Comparison of ENCODE assay signal across 27 cellular contexts in the genomic region with DNA sequence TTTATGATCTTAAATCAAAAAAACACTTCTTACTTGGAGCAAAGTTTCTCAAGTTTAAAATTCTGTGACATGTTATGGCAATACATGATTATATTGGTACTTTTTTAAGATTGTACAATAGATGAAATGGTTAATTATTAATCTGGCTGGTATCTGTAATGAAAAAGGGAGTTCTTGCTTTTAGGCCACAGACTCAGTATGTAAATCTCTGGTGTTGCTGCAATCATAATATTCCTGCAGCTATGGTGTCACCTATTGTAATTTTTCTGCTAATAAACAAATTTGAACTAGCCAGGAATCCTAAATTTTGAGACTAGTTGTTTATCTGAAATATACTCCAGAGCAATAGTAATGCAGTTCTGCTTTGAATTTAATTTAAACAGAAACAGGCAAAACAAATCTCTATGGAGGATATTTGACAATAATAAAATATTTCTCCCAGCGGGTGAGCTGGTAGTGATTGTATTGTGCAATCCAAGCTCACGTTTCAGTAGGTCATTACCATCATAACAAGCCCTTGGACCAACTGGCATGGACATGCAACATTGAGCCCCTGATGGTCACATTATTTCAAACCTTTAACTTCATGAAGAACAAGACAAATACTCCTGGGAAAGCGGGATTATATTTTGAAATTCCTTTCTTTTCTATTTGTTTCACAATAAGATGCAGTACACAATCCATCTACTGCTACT.
DNase-seq lines count a peak whose midpoint lies in the region; ATAC-seq and TF ChIP-seq lines count a peak whose summit lies in the region.
"Had no signal": no experiment of that assay in that cellular context is flagged by ENCODE, and none has a peak within 500 bp of the region (broad histone marks: within the 10 kb centered on the region; RNA-seq: fewer than 3 reads in every experiment).

No MANE protein-coding gene starts in this region.

- ATAC-seq in GM23338 (no peak), GM18870 (IDR thresholded peaks at IDR 0.05; ENCODE audit: unreplicated experiment) (no peak)
- ATAC-seq: activated T-cell treated with anti-CD3 and anti-CD28 coated beads, Interleukin-2, amount 50 U/mL, for 4 hours; stimulated activated effector memory CD8-positive, alpha-beta T cell treated with anti-CD3 and anti-CD28 coated beads, Interleukin-12 subunit alpha, Interleukin-12 subunit beta, amount 100 ng/mL, for 72 hours had no signal

- H3K56ac ChIP-seq in mesendoderm (ENCODE audit: low read length), result no peak overlapping the region

- no peak overlapping the region for H2BK5ac ChIP-seq in mesendoderm (ENCODE audit: low read length)

- no peaks in the 10 kb centered on the region for H3K36me3 Mint-ChIP-seq in GM23338 (ENCODE audit: low read depth)
- no peaks in the 10 kb centered on the region for H3K36me3 Mint-ChIP-seq in glutamatergic neuron (ENCODE audit: unreplicated experiment)
- H3K36me3 Mint-ChIP-seq: activated naive CD8-positive, alpha-beta T cell treated with anti-CD3 and anti-CD28 coated beads for 36 hours; stimulated activated effector memory CD8-positive, alpha-beta T cell treated with anti-CD3 and anti-CD28 coated beads, Interleukin-12 subunit alpha, Interleukin-12 subunit beta, amount 100 ng/mL, for 72 hours had no signal

- H3K27me3 Mint-ChIP-seq in GM23338 (ENCODE audit: insufficient read depth, low read depth, poor library complexity), result no peaks in the 10 kb centered on the region
- H3K27me3 Mint-ChIP-seq in glutamatergic neuron (ENCODE audit: unreplicated experiment), result no peaks in the 10 kb centered on the region
- H3K27me3 Mint-ChIP-seq: activated B cell treated with CpG ODN at 0.5 μM for 24 hours; activated naive CD8-positive, alpha-beta T cell treated with anti-CD3 and anti-CD28 coated beads for 36 hours had no signal

- H3K27ac Mint-ChIP-seq in GM23338 (peak overlapping the region; percentile 2; the same call in 1 of the 2 replicates), glutamatergic neuron (ENCODE audit: unreplicated experiment) (no peak overlapping the region)
- H3K27ac Mint-ChIP-seq: activated B cell treated with CpG ODN at 0.5 μM for 24 hours; activated naive CD8-positive, alpha-beta T cell treated with anti-CD3 and anti-CD28 coated beads for 36 hours; stimulated activated effector memory CD8-positive, alpha-beta T cell treated with anti-CD3 and anti-CD28 coated beads, Interleukin-12 subunit alpha, Interleukin-12 subunit beta, amount 100 ng/mL, for 72 hours had no signal

- H3K27me3 ChIP-seq in GM23338 (ENCODE audit: insufficient read depth), result no peaks in the 10 kb centered on the region
- no peaks in the 10 kb centered on the region for H3K27me3 ChIP-seq in mesendoderm (ENCODE audit: insufficient read depth, low read length, poor library complexity)
- H3K27me3 ChIP-seq: BLaER1 treated with 17β-estradiol and CSF1 and Interleukin-3, amounts not matched to agents 10 nM and 100 nM; MG63; tibial nerve had no signal

- peak overlapping the region; percentile 57 for H2BK15ac ChIP-seq in mesendoderm (replicated peaks; ENCODE audit: low read depth)

- no peaks in the 10 kb centered on the region for H4K20me1 ChIP-seq in GM23338 (replicated peaks; ENCODE audit: insufficient read depth)
- H4K20me1 ChIP-seq: BLaER1 treated with 17β-estradiol and CSF1 and Interleukin-3, amounts not matched to agents 10 nM and 100 nM had no signal

- no CpG with 5 or more reads among the region's 3 CpGs for WGBS in mesendoderm (ENCODE audit: extremely low coverage, insufficient coverage, low lambda C conversion rate)

- no peak overlapping the region for H3K4ac ChIP-seq in mesendoderm (ENCODE audit: low read depth, low read length)

- H4K5ac ChIP-seq in mesendoderm (ENCODE audit: low read length), result no peak overlapping the region

- H3K18ac ChIP-seq in mesendoderm (ENCODE audit: low read length), result no peak overlapping the region

- H2AK5ac ChIP-seq in mesendoderm (ENCODE audit: low read length), result no peak overlapping the region

- peak; percentile 14 for DNase-seq in COLO668 (lab: John Stamatoyannopoulos, UW; ENCODE audit: unreplicated experiment)
- no peak for DNase-seq in GM23338 (ENCODE audit: low spot score)
- DNase-seq in fibroblast of gingiva (ENCODE audit: low read depth), result peak; percentile 87
- DNase-seq in mesendoderm, result no peak
- DNase-seq in glutamatergic neuron, result no peak
- DNase-seq in H4 (ENCODE audit: low spot score), result no peak
- DNase-seq: activated B cell treated with CpG ODN at 0.5 μM for 24 hours; activated CD4-positive, alpha-beta T cell treated with anti-CD3 and anti-CD28 coated beads, Interleukin-2, amount 50 U/mL, for 1 hour; activated gamma-delta T cell; activated naive CD8-positive, alpha-beta T cell treated with anti-CD3 and anti-CD28 coated beads for 36 hours; activated T-cell treated with anti-CD3 and anti-CD28 coated beads, Interleukin-2, amount 50 U/mL, for 4 hours; aorta; COR-L47; DND-41; effector CD4-positive, alpha-beta T cell; GF-D8; left ventricle myocardium inferior; MG63; NCI-H2081 treated with DMSO at 0.1 percent for 48 hours; OCI-M1; stimulated activated CD4-positive, alpha-beta T cell treated with anti-CD3 and anti-CD28 coated beads, Interleukin-15, amount 100 ng/mL, for 24 hours; stimulated activated CD4-positive, alpha-beta T cell treated with anti-CD3 and anti-CD28 coated beads, Interleukin-4, amount 100 ng/mL, for 4 hours had no signal

- H3K9me2 ChIP-seq in GM23338 (ENCODE audit: insufficient read depth), result no peaks in the 10 kb centered on the region

- no peaks in the 10 kb centered on the region for H3K79me2 ChIP-seq in GM23338 (replicated peaks; ENCODE audit: insufficient read depth)
- no peaks in the 10 kb centered on the region for H3K79me2 ChIP-seq in mesendoderm (ENCODE audit: control insufficient read depth, insufficient read depth, low read length)

- H3F3A ChIP-seq in GM23338 (replicated peaks; ENCODE audit: low read depth), result no peaks in the 10 kb centered on the region

- H3K27ac ChIP-seq in GM23338 (ENCODE audit: low read depth) (no peak overlapping the region), mesendoderm (ENCODE audit: low read depth, low read length) (no peak overlapping the region)
- H3K27ac ChIP-seq: BLaER1 treated with 17β-estradiol and CSF1 and Interleukin-3, amounts not matched to agents 10 nM and 100 nM; left ventricle myocardium inferior; prostate gland; tibial nerve had no signal

- no peak overlapping the region for H3K9ac ChIP-seq in mesendoderm (ENCODE audit: low read length)
- H3K9ac ChIP-seq: BLaER1 treated with 17β-estradiol and CSF1 and Interleukin-3, amounts not matched to agents 10 nM and 100 nM had no signal

- H3K4me3 ChIP-seq in GM23338 (no peak overlapping the region), mesendoderm (ENCODE audit: low read length) (no peak overlapping the region)
- H3K4me3 ChIP-seq: BLaER1 treated with 17β-estradiol and CSF1 and Interleukin-3, amounts not matched to agents 10 nM and 100 nM; left ventricle myocardium inferior; MG63; prostate gland; tibial nerve had no signal

- H2AFZ ChIP-seq in GM23338, result no peak overlapping the region

- H2BK120ac ChIP-seq in mesendoderm (ENCODE audit: low read depth, low read length), result no peak overlapping the region

- H3K4me1 Mint-ChIP-seq in GM23338 (peaks cover 18% of the 10 kb centered on the region), glutamatergic neuron (ENCODE audit: low read depth, unreplicated experiment) (no peaks in the 10 kb centered on the region)
- H3K4me1 Mint-ChIP-seq: activated B cell treated with CpG ODN at 0.5 μM for 24 hours; activated naive CD8-positive, alpha-beta T cell treated with anti-CD3 and anti-CD28 coated beads for 36 hours; stimulated activated effector memory CD8-positive, alpha-beta T cell treated with anti-CD3 and anti-CD28 coated beads, Interleukin-12 subunit alpha, Interleukin-12 subunit beta, amount 100 ng/mL, for 72 hours had no signal

- H3K36me3 ChIP-seq in GM23338 (ENCODE audit: insufficient read depth), result no peaks in the 10 kb centered on the region
- H3K36me3 ChIP-seq in mesendoderm (ENCODE audit: control insufficient read depth, insufficient read depth, low read length), result no peaks in the 10 kb centered on the region
- H3K36me3 ChIP-seq: BLaER1 treated with 17β-estradiol and CSF1 and Interleukin-3, amounts not matched to agents 10 nM and 100 nM; left ventricle myocardium inferior; MG63; prostate gland; tibial nerve had no signal

- H3K9me3 Mint-ChIP-seq in GM23338, result no peaks in the 10 kb centered on the region
- H3K9me3 Mint-ChIP-seq in glutamatergic neuron (ENCODE audit: unreplicated experiment), result no peaks in the 10 kb centered on the region
- H3K9me3 Mint-ChIP-seq: activated B cell treated with CpG ODN at 0.5 μM for 24 hours; activated naive CD8-positive, alpha-beta T cell treated with anti-CD3 and anti-CD28 coated beads for 36 hours had no signal

- H3K23ac ChIP-seq in mesendoderm (ENCODE audit: low read length), result no peak overlapping the region

- no peak overlapping the region for H4K8ac ChIP-seq in mesendoderm (ENCODE audit: low read depth, low read length)

- H3K4me1 ChIP-seq in GM23338 (ENCODE audit: insufficient read depth) (peaks cover 17% of the 10 kb centered on the region), mesendoderm (ENCODE audit: control insufficient read depth, low read depth, low read length) (no peaks in the 10 kb centered on the region)
- H3K4me1 ChIP-seq: BLaER1 treated with 17β-estradiol and CSF1 and Interleukin-3, amounts not matched to agents 10 nM and 100 nM; left ventricle myocardium inferior; prostate gland; tibial nerve had no signal

- no peak overlapping the region for H3K4me3 Mint-ChIP-seq in GM23338
- H3K4me3 Mint-ChIP-seq in glutamatergic neuron (ENCODE audit: unreplicated experiment), result no peak overlapping the region
- H3K4me3 Mint-ChIP-seq: activated B cell treated with CpG ODN at 0.5 μM for 24 hours; activated naive CD8-positive, alpha-beta T cell treated with anti-CD3 and anti-CD28 coated beads for 36 hours; activated T-cell treated with anti-CD3 and anti-CD28 coated beads, Interleukin-2, amount 50 U/mL, for 4 hours; stimulated activated effector memory CD8-positive, alpha-beta T cell treated with anti-CD3 and anti-CD28 coated beads, Interleukin-12 subunit alpha, Interleukin-12 subunit beta, amount 100 ng/mL, for 72 hours had no signal

- H3K79me1 ChIP-seq in mesendoderm (ENCODE audit: low read length), result no peaks in the 10 kb centered on the region

- TF ChIP-seq CTCF in GM23338 (conservative IDR thresholded peaks at IDR 0.05; ENCODE audit: low read depth in 2 of 2) (no peak), glutamatergic neuron (IDR thresholded peaks at IDR 0.05; ENCODE audit: partially characterized antibody, unreplicated experiment) (no peak)

- H3K4me2 ChIP-seq in GM23338 (no peak overlapping the region), mesendoderm (ENCODE audit: low read length) (no peak overlapping the region)
- H3K4me2 ChIP-seq: BLaER1 treated with 17β-estradiol and CSF1 and Interleukin-3, amounts not matched to agents 10 nM and 100 nM had no signal

Comparison
In these comparisons a context has a peak if more than half of its experiments do, and no peak if none do; other contexts are left out.
1. DNase-seq: peak in COLO668 (single experiment) and fibroblast of gingiva (single experiment); none in GM23338 (single experiment), mesendoderm (single experiment), glutamatergic neuron (single experiment) and H4 (single experiment).